In genomic region chr12:26030371-26030770, GRCh38 we compare ENCODE assay signal across 23 cellular contexts.
"Had no signal": no experiment of that assay in that cellular context is flagged by ENCODE, and none has a peak within 500 bp of the region (broad histone marks: within the 10 kb centered on the region; RNA-seq: fewer than 3 reads in every experiment).

No MANE protein-coding gene starts in this region.

- H3K4me1 ChIP-seq: colonic mucosa had no signal

- DNase-seq: colonic mucosa; dermis blood vessel endothelial cell; effector CD4-positive, alpha-beta T cell; endodermal cell; erythroblast; gastrocnemius medialis; heart right ventricle; hypothalamus; islet precursor cell; mammary epithelial cell; natural killer cell; nucleus accumbens; pancreas; right lobe of liver; stimulated activated CD4-positive, alpha-beta T cell treated with anti-CD3 and anti-CD28 coated beads, Interleukin-4, amount 100 ng/mL, for 24 hours; transverse colon had no signal

- H3K9me3 ChIP-seq: colonic mucosa, gastrocnemius medialis, heart right ventricle, pancreas, prostate gland, right lobe of liver, thoracic aorta, transverse colon had no signal

- H3K4me3 Mint-ChIP-seq: endodermal cell; mesothelial cell of epicardium; natural killer cell; neural progenitor cell; stimulated activated memory B cell treated with anti-CD40 and anti-IgM and Interleukin-4, amounts not matched to agents 10 μg/mL and 1 μg/mL and 100 μg/mL, for 72 hours; stimulated activated naive CD8-positive, alpha-beta T cell treated with anti-CD3 and anti-CD28 coated beads, Interleukin-15, Interleukin-2, amounts not matched to agents 100 ng/mL and 50 ng/mL, for 24 hours had no signal

- H3K36me3 ChIP-seq: colonic mucosa, gastrocnemius medialis, heart right ventricle, neural progenitor cell, pancreas, prostate gland, right lobe of liver, thoracic aorta, transverse colon had no signal

- H3K36me3 Mint-ChIP-seq: natural killer cell; stimulated activated memory B cell treated with anti-CD40 and anti-IgM and Interleukin-4, amounts not matched to agents 10 μg/mL and 1 μg/mL and 100 μg/mL, for 72 hours had no signal

- H3K4me1 Mint-ChIP-seq: natural killer cell; stimulated activated memory B cell treated with anti-CD40 and anti-IgM and Interleukin-4, amounts not matched to agents 10 μg/mL and 1 μg/mL and 100 μg/mL, for 72 hours had no signal

- H3K27ac Mint-ChIP-seq: endodermal cell; mesothelial cell of epicardium; natural killer cell; neural progenitor cell; stimulated activated memory B cell treated with anti-CD40 and anti-IgM and Interleukin-4, amounts not matched to agents 10 μg/mL and 1 μg/mL and 100 μg/mL, for 72 hours; stimulated activated naive CD8-positive, alpha-beta T cell treated with anti-CD3 and anti-CD28 coated beads, Interleukin-15, Interleukin-2, amounts not matched to agents 100 ng/mL and 50 ng/mL, for 24 hours had no signal

- H3K27me3 Mint-ChIP-seq: stimulated activated memory B cell treated with anti-CD40 and anti-IgM and Interleukin-4, amounts not matched to agents 10 μg/mL and 1 μg/mL and 100 μg/mL, for 72 hours; stimulated activated naive CD8-positive, alpha-beta T cell treated with anti-CD3 and anti-CD28 coated beads, Interleukin-15, Interleukin-2, amounts not matched to agents 100 ng/mL and 50 ng/mL, for 24 hours had no signal

- H3K27me3 ChIP-seq: colonic mucosa, gastrocnemius medialis, heart right ventricle, neural progenitor cell, pancreas, right lobe of liver, transverse colon had no signal

- H3K27ac ChIP-seq: colonic mucosa, heart right ventricle, neural progenitor cell, prostate gland, right lobe of liver had no signal

- H3K9me3 Mint-ChIP-seq: natural killer cell; stimulated activated memory B cell treated with anti-CD40 and anti-IgM and Interleukin-4, amounts not matched to agents 10 μg/mL and 1 μg/mL and 100 μg/mL, for 72 hours; stimulated activated naive CD8-positive, alpha-beta T cell treated with anti-CD3 and anti-CD28 coated beads, Interleukin-15, Interleukin-2, amounts not matched to agents 100 ng/mL and 50 ng/mL, for 24 hours had no signal

- ATAC-seq: gastrocnemius medialis; heart right ventricle; natural killer cell; stimulated activated memory B cell treated with anti-CD40 and anti-IgM and Interleukin-4, amounts not matched to agents 10 μg/mL and 1 μg/mL and 100 μg/mL, for 72 hours had no signal

- FAIRE-seq: endothelial cell of umbilical vein had no signal

- H3K4me3 ChIP-seq: colonic mucosa, gastrocnemius medialis, heart right ventricle, neural progenitor cell, pancreas, prostate gland, right lobe of liver, thoracic aorta, transverse colon had no signal
